12 cellular contexts compared by ENCODE assay signal in the genomic region with DNA sequence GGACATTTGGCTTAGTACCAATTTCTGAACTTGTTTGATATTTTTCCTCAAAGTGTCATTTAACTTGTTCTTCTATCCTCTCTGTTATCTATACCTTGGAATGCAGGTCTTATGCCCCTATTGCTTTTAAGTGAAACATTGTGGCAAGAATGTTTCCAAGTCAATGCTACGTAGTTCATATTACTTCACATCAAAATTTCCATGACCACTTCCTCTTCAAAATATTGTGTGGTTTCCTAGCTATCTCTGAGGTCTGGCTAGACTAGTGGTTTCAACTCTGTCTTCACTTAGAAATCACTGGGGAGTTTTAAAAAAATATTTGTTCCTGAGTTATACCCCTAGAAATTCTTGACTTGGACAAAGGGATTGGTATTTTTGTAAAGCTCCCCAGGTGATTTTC. TPM values are rescaled to one million over a fixed set of nuclear protein-coding genes. Genes with fewer than 3 reads are reported as not detected.
DNase-seq lines count a peak whose midpoint lies in the region; ATAC-seq and TF ChIP-seq lines count a peak whose summit lies in the region.
"Had no signal": no experiment of that assay in that cellular context is flagged by ENCODE, and none has a peak within 500 bp of the region (broad histone marks: within the 10 kb centered on the region; RNA-seq: fewer than 3 reads in every experiment).

No MANE protein-coding gene starts in this region.

- no TSS peak for BruUV-seq in OCI-LY7 (replicated peaks; lab: Mats Ljungman, UMichigan)

- peaks cover 25% of the 10 kb centered on the region for H3K4me1 ChIP-seq in OCI-LY7 (ENCODE audit: insufficient read depth, low read length, poor library complexity, severe bottlenecking)
- peaks cover 0 to 23% (median 5%) of the 10 kb centered on the region in 4 donors for H3K4me1 ChIP-seq in stomach
- H3K4me1 ChIP-seq: psoas muscle had no signal

- H3K27ac Mint-ChIP-seq in effector memory CD8-positive, alpha-beta T cell, result peak overlapping the region; percentile 89 to 96

- no peak for TF ChIP-seq CTCF in OCI-LY7 (conservative IDR thresholded peaks at IDR 0.05; ENCODE audit: low read length)
- TF ChIP-seq CTCF in stomach (IDR thresholded peaks at IDR 0.05), result no peak

- H3K4me3 Mint-ChIP-seq in effector memory CD8-positive, alpha-beta T cell, result peak overlapping the region; percentile 53 to 66

- H2AFZ ChIP-seq in OCI-LY7 (ENCODE audit: low read length), result peak overlapping the region; percentile 7; the same call in 1 of the 2 replicates

- DNase-seq in AML-193 (lab: John Stamatoyannopoulos, UW) (peak; percentile 89 to 91), OCI-LY7 (ENCODE audit: low spot score) (peak; percentile 41), T1000 (lab: John Stamatoyannopoulos, UW) (no peak), NCI-H1417 (lab: John Stamatoyannopoulos, UW) (no peak), stomach (no peak)
- DNase-seq in effector memory CD8-positive, alpha-beta T cell, result peak in 2 of 3 experiments; percentile 20 to 26
- DNase-seq: DMS79, NCI-H146, psoas muscle had no signal

- no peaks in the 10 kb centered on the region for H3K27me3 Mint-ChIP-seq in effector memory CD8-positive, alpha-beta T cell

- no peak overlapping the region for H3K27ac ChIP-seq in OCI-LY7 (ENCODE audit: low read depth, low read length, poor library complexity, severe bottlenecking)
- peak overlapping the region in 2 of 5 donors; percentile 15 to 66 for H3K27ac ChIP-seq in stomach
- H3K27ac ChIP-seq: psoas muscle had no signal

- H3K9me3 Mint-ChIP-seq in effector memory CD8-positive, alpha-beta T cell, result peaks cover 2 to 6% of the 10 kb centered on the region in 2 donors

- H3K9me2 ChIP-seq in OCI-LY7 (ENCODE audit: insufficient read depth, low read length), result no peaks in the 10 kb centered on the region; the same call in 1 of the 2 replicates

- TF ChIP-seq EP300 in stomach (IDR thresholded peaks at IDR 0.05), result no peak

- ATAC-seq in GM19372 (IDR thresholded peaks at IDR 0.05; ENCODE audit: low read depth, unreplicated experiment), result peak; percentile 63
- ATAC-seq in effector memory CD8-positive, alpha-beta T cell (replicated peaks), result peak; percentile 93
- no peak for ATAC-seq in GM19397 (IDR thresholded peaks at IDR 0.05; ENCODE audit: unreplicated experiment)
- ATAC-seq: psoas muscle had no signal

- CTCF ChIA-PET in OCI-LY7 (lab: Charles Lee; ENCODE audit: unreplicated experiment), result no interaction called here

- POLR2A ChIA-PET in OCI-LY7 (lab: Charles Lee), result interaction anchor here (0.6 to 1.5 kb wide), 3 partner anchors 11 to 513 kb away, joined by 3 to 5 read pairs (median 3); a partner anchor contains a TSS

- H3K27me3 ChIP-seq in stomach, result no peaks in the 10 kb centered on the region

- peaks cover 26 to 53% of the 10 kb centered on the region in 2 donors for H3K4me1 Mint-ChIP-seq in effector memory CD8-positive, alpha-beta T cell (ENCODE audit: low read depth in 2 of 2)

- intact Hi-C loops in OCI-LY7 (cut with micrococcal nuclease; ENCODE audit: unreplicated experiment) (no loop called here), stomach (cut with DNase I; ENCODE audit: low total_unique reads) (no loop called here)

- H3K4me3 ChIP-seq in OCI-LY7 (ENCODE audit: low read depth, low read length, poor library complexity, severe bottlenecking) (no peak overlapping the region), stomach (no peak overlapping the region)
- H3K4me3 ChIP-seq: psoas muscle had no signal

- H4K20me1 ChIP-seq in OCI-LY7 (ENCODE audit: insufficient read depth, low read length), result no peaks in the 10 kb centered on the region

- H3K36me3 ChIP-seq in OCI-LY7 (ENCODE audit: insufficient read depth, low read length), result no peaks in the 10 kb centered on the region
- no peaks in the 10 kb centered on the region for H3K36me3 ChIP-seq in stomach

- no peaks in the 10 kb centered on the region for H3K79me2 ChIP-seq in OCI-LY7 (ENCODE audit: insufficient read depth, low read depth, low read length)

- 47 to 62% (median 59%) methylated on average over 1 of the region's 1 CpG for WGBS in stomach, 5 donors

- H3K9me3 ChIP-seq in OCI-LY7 (ENCODE audit: low read length), result peaks cover 16% of the 10 kb centered on the region; the same call in 1 of the 2 replicates
- H3K9me3 ChIP-seq in stomach, result no peaks in the 10 kb centered on the region

- no peak for TF ChIP-seq POLR2A in stomach (IDR thresholded peaks at IDR 0.05)

- H3K4me2 ChIP-seq in OCI-LY7 (ENCODE audit: low read length), result peak overlapping the region; percentile 31; the same call in 1 of the 2 replicates

- H3K36me3 Mint-ChIP-seq in effector memory CD8-positive, alpha-beta T cell (ENCODE audit: insufficient read depth), result peaks cover 13% of the 10 kb centered on the region

RNA-seq across cellular contexts. Expression of a gene that starts 20.2 kb away (rescaled TPM):
- total RNA-seq in OCI-LY7 (2014; rRNA removed; shearing (Covaris generic)), result 10.6 and 12.6 TPM in 2 replicates
- total RNA-seq in OCI-LY7 (2022) (5.7 and 9.8 TPM in 2 replicates), stomach (10 to 100 TPM in 2 of 5 donors, 1 to 10 TPM in 3; 7.1 to 56.8 (median 9.6) TPM)
- polyA plus RNA-seq in stomach, result 10 to 100 TPM in 1 of 3 donors, 1 to 10 TPM in 2; 5.4 to 11.6 (median 6.8) TPM
- total RNA-seq: fibroblast of villous mesenchyme had no signal

Comparison
In these comparisons a context has a peak if more than half of its experiments do, and no peak if none do; other contexts are left out.
1. DNase-seq: peak in AML-193 (2 of 2), OCI-LY7 (single experiment) and effector memory CD8-positive, alpha-beta T cell (2 of 3); none in T1000 (single experiment), NCI-H1417 (0 of 3) and stomach (single experiment).